ENCODE assay signal across 19 cellular contexts in the genomic region with DNA sequence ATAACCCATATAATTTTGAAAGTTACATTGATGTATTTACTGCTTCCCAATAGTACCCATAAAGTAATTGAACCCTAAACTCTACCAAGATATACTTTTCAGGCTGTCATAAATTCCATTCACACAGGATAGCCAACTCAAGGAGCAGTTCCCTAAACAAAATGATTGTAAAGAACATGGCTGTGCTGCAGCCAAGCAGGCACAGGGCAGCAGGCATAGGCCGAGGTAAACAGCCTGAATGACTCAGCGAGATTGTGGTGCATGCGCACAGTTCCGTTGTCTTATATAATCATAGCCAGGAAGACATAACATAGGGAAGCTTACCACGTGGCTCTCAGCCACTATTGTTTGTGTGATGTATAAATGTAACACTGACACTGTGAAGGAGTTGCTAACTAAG.
DNase-seq lines count a peak whose midpoint lies in the region; ATAC-seq and TF ChIP-seq lines count a peak whose summit lies in the region.
"Had no signal": no experiment of that assay in that cellular context is flagged by ENCODE, and none has a peak within 500 bp of the region (broad histone marks: within the 10 kb centered on the region; RNA-seq: fewer than 3 reads in every experiment).

No MANE protein-coding gene starts in this region.

- no TSS peak for BruUV-seq in PC-3 (replicated peaks; lab: Mats Ljungman, UMichigan)

- peak; percentile 9 for DNase-seq in DMS 273 (lab: John Stamatoyannopoulos, UW; ENCODE audit: unreplicated experiment)
- DNase-seq in DMS 273 treated with DMSO at 0.1 percent for 48 hours (lab: John Stamatoyannopoulos, UW), result no peak
- DNase-seq in H4 (ENCODE audit: low spot score), result peak; percentile 82
- DNase-seq in PC-3, result no peak
- peak in 1 of 2 donors; percentile 8 for DNase-seq in left colon
- DNase-seq in sigmoid colon, result no peak
- no peak for DNase-seq in D341Med (ENCODE audit: low spot score)
- no peak for DNase-seq in CD4-positive, alpha-beta memory T cell
- DNase-seq: CD4-positive, CD25-positive, alpha-beta regulatory T cell; NCI-H1092; NCI-H146; NCI-H2081 treated with DMSO at 0.1 percent for 48 hours; NCI-H526 treated with DMSO at 0.1 percent for 48 hours; PC-9; SK-N-SH; T-helper 1 cell had no signal

- 0 out of 2 replicates have a peak overlapping the region, but pooled peaks have one; percentile 12 for H2AFZ ChIP-seq in PC-3 (ENCODE audit: low read length)
- H2AFZ ChIP-seq: PC-9 had no signal

- ATAC-seq in PC-3 (no peak), left colon (peak; percentile 87)

- no peaks in the 10 kb centered on the region for H3K36me3 ChIP-seq in PC-3 (ENCODE audit: low read depth, low read length)
- H3K36me3 ChIP-seq in sigmoid colon, result no peaks in the 10 kb centered on the region
- no peaks in the 10 kb centered on the region for H3K36me3 ChIP-seq in CD4-positive, alpha-beta memory T cell (ENCODE audit: insufficient read depth, low read length)
- H3K36me3 ChIP-seq: HAP-1 had no signal

- H3K4me2 ChIP-seq in PC-3 (ENCODE audit: low read length), result no peak overlapping the region
- H3K4me2 ChIP-seq: PC-9, SK-N-SH had no signal

- no peaks in the 10 kb centered on the region for H3K79me2 ChIP-seq in PC-3 (ENCODE audit: low read length)

- H3K9me3 ChIP-seq in PC-3 (ENCODE audit: low read length) (no peaks in the 10 kb centered on the region), sigmoid colon (no peaks in the 10 kb centered on the region)
- H3K9me3 ChIP-seq in CD4-positive, alpha-beta memory T cell (ENCODE audit: control insufficient read depth in 1 of 2, low read length in 2 of 2), result no peaks in the 10 kb centered on the region
- H3K9me3 ChIP-seq: HAP-1, SK-N-SH had no signal

- CTCF ChIA-PET in PC-3 (lab: Charles Lee), result no interaction called here
- CTCF ChIA-PET in CD4-positive, alpha-beta memory T cell (lab: Charles Lee; ENCODE audit: partially characterized antibody), result interaction anchor here (1.0 kb wide), 1 partner anchor 8 kb away, joined by 4 read pairs; no protein-coding TSS in a partner anchor

- no peak for TF ChIP-seq EP300 in sigmoid colon (IDR thresholded peaks at IDR 0.05)

- no peak overlapping the region for H3K27ac Mint-ChIP-seq in CD4-positive, alpha-beta memory T cell
- H3K27ac Mint-ChIP-seq: B cell; CD4-positive, CD25-positive, alpha-beta regulatory T cell had no signal

- TF ChIP-seq POLR2A in sigmoid colon (IDR thresholded peaks at IDR 0.05), result no peak

- POLR2A ChIA-PET in PC-3 (lab: Charles Lee; ENCODE audit: unreplicated experiment), result no interaction called here
- POLR2A ChIA-PET in CD4-positive, alpha-beta memory T cell (lab: Charles Lee; ENCODE audit: partially characterized antibody), result no interaction called here

- H3K4me3 ChIP-seq in PC-3 (ENCODE audit: low read length), result no peak overlapping the region
- H3K4me3 ChIP-seq in sigmoid colon, result no peak overlapping the region
- H3K4me3 ChIP-seq in CD4-positive, alpha-beta memory T cell (ENCODE audit: low read length in 2 of 2), result no peak overlapping the region
- H3K4me3 ChIP-seq: HAP-1, PC-9 had no signal

- H3K9me3 Mint-ChIP-seq in CD4-positive, alpha-beta memory T cell, result peaks cover 0 to 13% (median 5%) of the 10 kb centered on the region in 8 donors

- H3K9ac ChIP-seq in PC-3 (ENCODE audit: low read length), result no peak overlapping the region
- H3K9ac ChIP-seq: SK-N-SH had no signal

- no peaks in the 10 kb centered on the region for H4K20me1 ChIP-seq in PC-3 (ENCODE audit: low read length)

- H3K27ac ChIP-seq in PC-3 (ENCODE audit: low read length) (no peak overlapping the region), sigmoid colon (no peak overlapping the region)
- H3K27ac ChIP-seq in CD4-positive, alpha-beta memory T cell (ENCODE audit: low read depth, low read length), result no peak overlapping the region
- H3K27ac ChIP-seq: 22Rv1, PC-9 had no signal

- H3K4me1 ChIP-seq in PC-3 (ENCODE audit: insufficient read depth, low read length) (no peaks in the 10 kb centered on the region), sigmoid colon (no peaks in the 10 kb centered on the region)
- no peaks in the 10 kb centered on the region for H3K4me1 ChIP-seq in CD4-positive, alpha-beta memory T cell (ENCODE audit: insufficient read depth, low read length)

- H3K36me3 Mint-ChIP-seq in CD4-positive, alpha-beta memory T cell, result no peaks in the 10 kb centered on the region
- H3K36me3 Mint-ChIP-seq: CD4-positive, CD25-positive, alpha-beta regulatory T cell had no signal

- no peaks in the 10 kb centered on the region for H3K9me2 ChIP-seq in PC-3 (replicated peaks; ENCODE audit: low read length)
- H3K9me2 ChIP-seq: SK-N-SH had no signal

- H3K4me1 Mint-ChIP-seq in CD4-positive, alpha-beta memory T cell, result no peaks in the 10 kb centered on the region
- H3K4me1 Mint-ChIP-seq: B cell; CD4-positive, CD25-positive, alpha-beta regulatory T cell had no signal

- 51 to 86% methylated on average over 5 of the region's 5 CpGs for WGBS in sigmoid colon, 2 donors

- H3K27me3 Mint-ChIP-seq in CD4-positive, alpha-beta memory T cell, result no peaks in the 10 kb centered on the region
- H3K27me3 Mint-ChIP-seq: B cell; CD4-positive, CD25-positive, alpha-beta regulatory T cell had no signal

- TF ChIP-seq CTCF in PC-3 (conservative IDR thresholded peaks at IDR 0.05; ENCODE audit: low read depth, low read length), result no peak
- no peak for TF ChIP-seq CTCF in sigmoid colon (IDR thresholded peaks at IDR 0.05)

- no peak overlapping the region for H3K4me3 Mint-ChIP-seq in CD4-positive, alpha-beta memory T cell
- H3K4me3 Mint-ChIP-seq: B cell; CD4-positive, CD25-positive, alpha-beta regulatory T cell had no signal

- intact Hi-C loops in PC-3 (cut with micrococcal nuclease) (no loop called here), left colon (cut with DNase I, micrococcal nuclease) (no loop called here), sigmoid colon (cut with DNase I) (no loop called here)
- intact Hi-C loops in CD4-positive, alpha-beta memory T cell (cut with micrococcal nuclease), result no loop called here

- no peaks in the 10 kb centered on the region for H3F3A ChIP-seq in PC-3 (ENCODE audit: low read length, unreplicated experiment)

- H3K27me3 ChIP-seq in PC-3 (ENCODE audit: low read length) (no peaks in the 10 kb centered on the region), sigmoid colon (no peaks in the 10 kb centered on the region)
- H3K27me3 ChIP-seq in CD4-positive, alpha-beta memory T cell (ENCODE audit: insufficient read depth, low read length), result no peaks in the 10 kb centered on the region

Comparison
In these comparisons a context has a peak if more than half of its experiments do, and no peak if none do; other contexts are left out.
1. DNase-seq: peak in DMS 273 (single experiment) and H4 (single experiment); none in DMS 273 treated with DMSO at 0.1 percent for 48 hours (single experiment), PC-3 (single experiment), sigmoid colon (single experiment), D341Med (single experiment) and CD4-positive, alpha-beta memory T cell (0 of 5).